ENCODE assay signal across 18 cellular contexts in the genomic region with DNA sequence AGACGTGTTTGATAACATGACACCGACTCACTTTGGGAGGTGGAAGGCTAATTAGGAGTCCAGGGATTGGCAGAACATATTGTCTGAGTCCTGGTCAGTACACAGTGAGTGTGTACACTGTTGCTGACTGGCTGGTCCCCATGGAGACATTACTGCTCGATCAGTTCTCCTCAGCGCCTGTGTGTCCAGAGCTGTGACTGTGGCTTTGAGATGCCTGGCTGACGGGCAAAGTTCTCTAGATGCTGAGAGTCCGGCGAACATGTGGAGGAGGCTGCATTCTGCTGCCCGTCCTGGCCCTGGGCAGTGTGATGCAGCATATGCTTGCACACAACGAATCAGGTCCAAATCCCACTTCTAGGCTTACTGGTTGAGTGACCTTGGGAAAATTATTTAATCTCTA.
"Had no signal": no experiment of that assay in that cellular context is flagged by ENCODE, and none has a peak within 500 bp of the region (broad histone marks: within the 10 kb centered on the region; RNA-seq: fewer than 3 reads in every experiment).

No MANE protein-coding gene starts in this region.

- DNase-seq: activated CD4-positive, alpha-beta T cell treated with anti-CD3 and anti-CD28 coated beads, Interleukin-2, amount 50 U/mL, for 1 hour; activated CD8-positive, alpha-beta memory T cell treated with anti-CD3 and anti-CD28 coated beads, Interleukin-2, amount 50 U/mL, for 4 hours; activated naive CD4-positive, alpha-beta T cell treated with anti-CD3 and anti-CD28 coated beads for 36 hours; activated T-cell treated with anti-CD3 and anti-CD28 coated beads, Interleukin-2, amount 50 U/mL, for 4 hours; caudate nucleus; effector memory CD8-positive, alpha-beta T cell; esophagus squamous epithelium; left cardiac atrium; pancreas; spleen; stimulated activated CD4-positive, alpha-beta T cell treated with anti-CD3 and anti-CD28 coated beads, Interleukin-4, amount 100 ng/mL, for 4 hours; T-helper 9 cell; thyroid gland had no signal

- H3K27ac ChIP-seq: esophagus squamous epithelium, neutrophil, pancreas, spleen, thyroid gland had no signal

- H3K9me3 ChIP-seq: esophagus squamous epithelium, neutrophil, pancreas, spleen, thyroid gland had no signal

- ATAC-seq: activated CD4-positive, CD25-positive, alpha-beta regulatory T cell treated with anti-CD3 and anti-CD28 coated beads, Interleukin-2, amount 50 U/mL, for 24 hours; activated T-cell treated with anti-CD3 and anti-CD28 coated beads, Interleukin-2, amount 50 U/mL, for 4 hours; effector memory CD8-positive, alpha-beta T cell; left cardiac atrium; natural killer cell treated with Interleukin-12 subunit alpha and Interleukin-12 subunit beta and Interleukin-15 and Interleukin-18, amount 100 ng/mL, for 72 hours; stimulated activated memory B cell treated with anti-CD40 and anti-IgM and Interleukin-4, amounts not matched to agents 10 μg/mL and 1 μg/mL and 100 μg/mL, for 72 hours had no signal

- H3K4me3 ChIP-seq: esophagus squamous epithelium, lung, pancreas, spleen, thyroid gland had no signal

- H3K27me3 ChIP-seq: esophagus squamous epithelium, neutrophil, pancreas, spleen, thyroid gland had no signal

- H3K36me3 ChIP-seq: esophagus squamous epithelium, neutrophil, pancreas, spleen, thyroid gland had no signal

- H3K4me1 ChIP-seq: esophagus squamous epithelium, pancreas, spleen, thyroid gland had no signal
